25 cellular contexts compared by ENCODE assay signal in the genomic region with DNA sequence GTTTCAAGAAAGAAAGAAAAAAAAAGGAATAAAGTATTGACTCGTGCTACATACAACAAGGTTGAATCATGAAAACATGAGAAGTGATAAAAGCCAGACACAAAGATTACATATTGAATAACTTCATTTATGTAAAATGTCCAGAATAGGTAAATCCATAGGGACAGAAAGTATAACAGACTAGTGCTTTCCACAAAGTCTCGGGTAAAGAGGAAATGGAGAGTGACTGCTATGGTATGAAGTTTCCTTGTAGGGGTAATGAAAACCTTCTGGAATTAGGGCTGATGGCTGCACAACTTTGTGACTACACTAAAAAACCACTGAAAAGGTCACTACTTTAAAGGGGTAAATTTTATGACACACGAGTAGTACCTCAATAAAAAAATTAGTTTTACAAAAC. TPM values are rescaled to one million over a fixed set of nuclear protein-coding genes. Genes with fewer than 3 reads are reported as not detected.
A peak's percentile ranks its signal among the peaks of the same experiment; 100 is the strongest.
DNase-seq lines count a peak whose midpoint lies in the region; TF ChIP-seq lines count a peak whose summit lies in the region.
"Had no signal": no experiment of that assay in that cellular context is flagged by ENCODE, and none has a peak within 500 bp of the region (broad histone marks: within the 10 kb centered on the region; RNA-seq: fewer than 3 reads in every experiment).

No MANE protein-coding gene starts in this region.

- no peak overlapping the region for H2AFZ ChIP-seq in GM23248

- H3K9me3 Mint-ChIP-seq in activated naive CD8-positive, alpha-beta T cell treated with anti-CD3 and anti-CD28 coated beads for 36 hours = no peaks in the 10 kb centered on the region
- no peaks in the 10 kb centered on the region for H3K9me3 Mint-ChIP-seq in immature natural killer cell
- H3K9me3 Mint-ChIP-seq: activated T-cell treated with anti-CD3 and anti-CD28 coated beads, Interleukin-2, amount 50 U/mL, for 4 hours; naive thymus-derived CD4-positive, alpha-beta T cell had no signal

- H4K20me1 ChIP-seq in GM23248 (ENCODE audit: insufficient read depth) = no peaks in the 10 kb centered on the region

- no peaks in the 10 kb centered on the region for H3K27me3 Mint-ChIP-seq in activated naive CD8-positive, alpha-beta T cell treated with anti-CD3 and anti-CD28 coated beads for 36 hours
- peaks cover 0 to 2% (median 0%) of the 10 kb centered on the region in 3 donors for H3K27me3 Mint-ChIP-seq in immature natural killer cell (ENCODE audit: low read depth in 3 of 3)
- H3K27me3 Mint-ChIP-seq: naive thymus-derived CD4-positive, alpha-beta T cell had no signal

- H3K4me1 Mint-ChIP-seq in activated naive CD8-positive, alpha-beta T cell treated with anti-CD3 and anti-CD28 coated beads for 36 hours = peaks cover 32% of the 10 kb centered on the region
- peaks cover 27 to 40% of the 10 kb centered on the region in 2 donors for H3K4me1 Mint-ChIP-seq in immature natural killer cell

- H3K27ac Mint-ChIP-seq in activated naive CD8-positive, alpha-beta T cell treated with anti-CD3 and anti-CD28 coated beads for 36 hours = peak overlapping the region; percentile 69
- H3K27ac Mint-ChIP-seq in immature natural killer cell = peak overlapping the region in 4 of 6 donors; percentile 25 to 93 (median 43)

- H3K4me3 ChIP-seq in AG10803 (ENCODE audit: low read length) (no peak overlapping the region), GM23248 (no peak overlapping the region)
- H3K4me3 ChIP-seq: coronary artery, esophagus muscularis mucosa, left lung, SJSA1, transverse colon had no signal

- peaks cover 96% of the 10 kb centered on the region for H3K79me2 ChIP-seq in GM23248 (ENCODE audit: insufficient read depth)

- H3K36me3 ChIP-seq in GM23248 (ENCODE audit: low read depth) = peaks cover 9% of the 10 kb centered on the region; the same call in 1 of the 2 replicates
- H3K36me3 ChIP-seq: transverse colon had no signal

- DNase-seq in AG10803 (ENCODE audit: low read depth) (peak; percentile 64), GM23248 (peak; percentile 61), immature natural killer cell (no peak), C1 segment of cervical spinal cord (lab: John Stamatoyannopoulos, UW) (no peak), A172 (ENCODE audit: low spot score) (no peak), G401 (ENCODE audit: low spot score) (no peak)
- DNase-seq in activated naive CD8-positive, alpha-beta T cell treated with anti-CD3 and anti-CD28 coated beads for 36 hours = no peak
- no peak for DNase-seq in stimulated activated naive CD4-positive, alpha-beta T cell treated with Interleukin-2 at 50 U/mL for 16 hours (lab: John Stamatoyannopoulos, UW)
- DNase-seq: ACHN; activated CD8-positive, alpha-beta memory T cell treated with anti-CD3 and anti-CD28 coated beads for 24 hours; activated naive CD4-positive, alpha-beta T cell; activated T-cell treated with anti-CD3 and anti-CD28 coated beads, Interleukin-2, amount 50 U/mL, for 4 hours; Caco-2; DMS79 treated with DMSO at 0.1 percent for 48 hours; left lung; midbrain; naive thymus-derived CD4-positive, alpha-beta T cell; NCI-H1436; NCI-H345; NCI-H748 treated with DMSO at 0.1 percent for 48 hours; RPMI8226; transverse colon had no signal

- H3K9me3 ChIP-seq in GM23248 (ENCODE audit: low read depth) = no peaks in the 10 kb centered on the region
- H3K9me3 ChIP-seq: Caco-2, esophagus muscularis mucosa, left lung, SJSA1, transverse colon had no signal

- H3K4me2 ChIP-seq in GM23248 (ENCODE audit: unreplicated experiment) = peak overlapping the region; percentile 15

- no peaks in the 10 kb centered on the region for H3K9me2 ChIP-seq in GM23248 (ENCODE audit: insufficient read depth)

- H3K4me3 Mint-ChIP-seq in activated naive CD8-positive, alpha-beta T cell treated with anti-CD3 and anti-CD28 coated beads for 36 hours = no peak overlapping the region
- H3K4me3 Mint-ChIP-seq in immature natural killer cell = no peak overlapping the region
- H3K4me3 Mint-ChIP-seq: activated T-cell treated with anti-CD3 and anti-CD28 coated beads, Interleukin-2, amount 50 U/mL, for 4 hours; naive thymus-derived CD4-positive, alpha-beta T cell had no signal

- WGBS in GM23248 (ENCODE audit: low coverage in 1 of 2, low lambda C conversion rate in 2 of 2, missing lambda C conversion rate in 2 of 2), 2 experiments = 45 to 47% methylated on average over 3 of the region's 3 CpGs

- no peaks in the 10 kb centered on the region for H3K27me3 ChIP-seq in GM23248 (replicated peaks; ENCODE audit: insufficient read depth)
- H3K27me3 ChIP-seq: esophagus muscularis mucosa, left lung, SJSA1, transverse colon had no signal

- H3K36me3 Mint-ChIP-seq in activated naive CD8-positive, alpha-beta T cell treated with anti-CD3 and anti-CD28 coated beads for 36 hours = peaks cover 22% of the 10 kb centered on the region
- H3K36me3 Mint-ChIP-seq in immature natural killer cell = peaks cover 0 to 14% (median 6%) of the 10 kb centered on the region in 3 donors

- H3K4me1 ChIP-seq in GM23248 (ENCODE audit: insufficient read depth) = peaks cover 42% of the 10 kb centered on the region
- H3K4me1 ChIP-seq: Caco-2 had no signal

- no peak for TF ChIP-seq CTCF in AG10803 (conservative IDR thresholded peaks at IDR 0.05; ENCODE audit: low read length)

- peaks cover 57% of the 10 kb centered on the region for H3F3A ChIP-seq in GM23248 (ENCODE audit: insufficient read depth)

- 0 out of 2 replicates have a peak overlapping the region, but pooled peaks have one; percentile 2 for H3K9ac ChIP-seq in GM23248

- in situ Hi-C loops in GM23248 (cut with MboI) (no loop called here), G401 (cut with HindIII; ENCODE audit: low sequenced_read_pairs) (no loop called here)

- peak overlapping the region; percentile 85 for H3K27ac ChIP-seq in GM23248
- H3K27ac ChIP-seq: coronary artery, esophagus muscularis mucosa, left lung, SJSA1, transverse colon had no signal

RNA-seq across cellular contexts. Expression of gene LRRFIP2, which starts 13.0 kb away (rescaled TPM):
- 77.7 and 83.8 TPM in 2 replicates for total RNA-seq in GM23248 (2014; rRNA removed; shearing (Covaris generic))
- 73.1 and 77.6 TPM in 2 replicates for polyA plus RNA-seq in GM23248 (2016; fragmentation: Nextera tagmentation; extraction: Ambion mirVana)
- 10 to 100 TPM; 22.4 to 23.2 TPM for total RNA-seq in activated naive CD8-positive, alpha-beta T cell treated with anti-CD3 and anti-CD28 coated beads for 36 hours
- 10 to 100 TPM in 2 of 3 donors, 1 to 10 TPM in 1; 7.9 to 26.4 (median 14.3) TPM for polyA plus RNA-seq in immature natural killer cell
- 71.1 and 93.9 TPM in 2 replicates for total RNA-seq in A172 (2014; rRNA removed; shearing (Covaris generic))
- total RNA-seq in G401 (2014; rRNA removed; shearing (Covaris generic)) = 63.3 and 90.5 TPM in 2 replicates

Comparison
In these comparisons a context has a peak if more than half of its experiments do, and no peak if none do; other contexts are left out.
1. DNase-seq: peak in AG10803 (single experiment) and GM23248 (single experiment); none in activated naive CD8-positive, alpha-beta T cell treated with anti-CD3 and anti-CD28 coated beads for 36 hours (single experiment), immature natural killer cell (0 of 3), C1 segment of cervical spinal cord (0 of 14), A172 (single experiment), G401 (single experiment) and stimulated activated naive CD4-positive, alpha-beta T cell treated with Interleukin-2 at 50 U/mL for 16 hours (single experiment).